3 cellular contexts compared by ENCODE assay signal in genomic region chr21:18235545-18235944, GRCh38.
TF ChIP-seq lines count a peak whose summit lies in the region.

No MANE protein-coding gene starts in this region.

TF ChIP-seq in HepG2, 621 proteins besides CTCF, POLR2A, EP300 and RAD21:
- no peak for TF ChIP-seq ZNF136 (CRISPR knock-in tag; IDR thresholded peaks at IDR 0.05; ENCODE audit: low read depth)
- TF ChIP-seq RFX1 (IDR thresholded peaks at IDR 0.05) = peak; percentile 20; the same call in 1 of the 2 replicates
- no peak for TF ChIP-seq HNRNPUL1 (IDR thresholded peaks at IDR 0.05; ENCODE audit: low read depth, low read length)
- no peak for TF ChIP-seq EEA1 (CRISPR knock-in tag; IDR thresholded peaks at IDR 0.05; ENCODE audit: borderline replicate concordance)

TF ChIP-seq in K562, 482 proteins besides CTCF, POLR2A, EP300 and RAD21:
- TF ChIP-seq RFX1 (IDR thresholded peaks at IDR 0.05) = peak; percentile 57
- TF ChIP-seq STAT5B (CRISPR knock-in tag; IDR thresholded peaks at IDR 0.05) = no peak

TF ChIP-seq in neural cell, 6 proteins besides CTCF, POLR2A, EP300 and RAD21:
- TF ChIP-seq TAF1 (IDR thresholded peaks at IDR 0.05; ENCODE audit: low read depth) = no peak
